In the genomic region with DNA sequence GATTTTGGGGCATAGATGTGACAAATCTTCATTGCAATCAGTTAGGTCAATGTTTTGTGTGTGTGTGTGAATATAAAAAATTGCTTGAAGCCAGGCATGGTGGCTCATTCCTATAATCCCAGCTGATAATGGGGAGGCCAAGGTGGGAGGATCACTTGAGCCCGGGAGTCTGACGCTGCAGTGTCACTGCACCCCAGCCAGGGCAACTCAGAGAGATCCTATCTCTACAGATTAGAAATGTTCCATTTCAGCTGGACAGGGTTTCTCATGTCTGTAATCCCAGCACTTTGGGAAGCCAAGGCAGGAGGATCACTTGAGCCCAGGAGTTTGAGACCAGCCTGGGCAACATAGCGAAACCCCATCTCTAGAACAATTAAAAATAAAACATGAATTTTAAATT, we compare ENCODE assay signal across 18 cellular contexts. TPM values are rescaled to one million over a fixed set of nuclear protein-coding genes. Genes with fewer than 3 reads are reported as not detected.
"Had no signal": no experiment of that assay in that cellular context is flagged by ENCODE, and none has a peak within 500 bp of the region (broad histone marks: within the 10 kb centered on the region; RNA-seq: fewer than 3 reads in every experiment).

No MANE protein-coding gene starts in this region.

- H3K27me3 ChIP-seq: body of pancreas, gastrocnemius medialis, pancreas had no signal

- H3K9me3 Mint-ChIP-seq: activated naive CD4-positive, alpha-beta T cell treated with anti-CD3 and anti-CD28 coated beads for 36 hours; activated T-cell treated with anti-CD3 and anti-CD28 coated beads, Interleukin-2, amount 50 U/mL, for 24 hours had no signal

- H3K27ac ChIP-seq: body of pancreas, pancreas, skin epidermis had no signal

- H3K4me3 ChIP-seq: body of pancreas, gastrocnemius medialis, heart left ventricle, pancreas, skin epidermis, stomach had no signal

- H3K36me3 ChIP-seq: gastrocnemius medialis, heart left ventricle, pancreas, stomach had no signal

- H3K4me1 ChIP-seq: gastrocnemius medialis, pancreas had no signal

- H3K9me3 ChIP-seq: body of pancreas, gastrocnemius medialis, heart left ventricle, pancreas, stomach had no signal

RNA-seq across cellular contexts. Expression of a gene that starts 11.5 kb away (rescaled TPM):
- total RNA-seq: activated CD4-positive, alpha-beta T cell treated with anti-CD3 and anti-CD28 coated beads, Interleukin-2, amount 10 ng/mL, durations not matched to agents 7 days and 5 days; activated CD8-positive, alpha-beta T cell treated with anti-CD3 and anti-CD28 coated beads, Interleukin-2, amount 10 ng/mL, durations not matched to agents 7 days and 5 days; activated naive CD4-positive, alpha-beta T cell treated with anti-CD3 and anti-CD28 coated beads for 36 hours; body of pancreas; cardiac septum; gastrocnemius medialis; heart left ventricle; kidney; left lobe of liver; lung microvascular endothelial cell; mononuclear cell; pancreas; pulmonary artery endothelial cell; stomach; temporal lobe had no signal

RNA-seq across cellular contexts. Expression of a gene that starts 27.9 kb away (rescaled TPM):
- total RNA-seq: activated CD4-positive, alpha-beta T cell treated with anti-CD3 and anti-CD28 coated beads, Interleukin-2, amount 10 ng/mL, durations not matched to agents 7 days and 5 days; activated CD8-positive, alpha-beta T cell treated with anti-CD3 and anti-CD28 coated beads, Interleukin-2, amount 10 ng/mL, durations not matched to agents 7 days and 5 days; activated naive CD4-positive, alpha-beta T cell treated with anti-CD3 and anti-CD28 coated beads for 36 hours; body of pancreas; cardiac septum; dorsolateral prefrontal cortex; gastrocnemius medialis; heart left ventricle; kidney; left lobe of liver; lung microvascular endothelial cell; mononuclear cell; pancreas; pulmonary artery endothelial cell; stomach; temporal lobe had no signal
